Comparison of ENCODE assay signal across 7 cellular contexts in genomic region chr7:113742946-113743431, GRCh38.
DNase-seq lines count a peak whose midpoint lies in the region; TF ChIP-seq lines count a peak whose summit lies in the region.
"Not testable (repeated sequence)": the region's sequence is repeated elsewhere in the genome, so short reads cannot be mapped to it uniquely, and the experiment has no call there.

No MANE protein-coding gene starts in this region.

- not testable (repeated sequence) for TF ChIP-seq CTCF in LNCaP clone FGC (IDR thresholded peaks at IDR 0.05; ENCODE audit: control insufficient read depth, extremely low read depth, insufficient read depth); endodermal cell (conservative IDR thresholded peaks at IDR 0.05); osteocyte (IDR thresholded peaks at IDR 0.05)

- peak overlapping the region; percentile 53 for H3K4me3 ChIP-seq in LNCaP clone FGC (ENCODE audit: low read depth, low read length)
- H3K4me3 ChIP-seq in endodermal cell (ENCODE audit: low read length): not testable (repeated sequence)

- H3K36me3 Mint-ChIP-seq in endodermal cell (ENCODE audit: low read depth); osteocyte (ENCODE audit: unreplicated experiment): not testable (repeated sequence)

- not testable (repeated sequence) for H3K4me1 Mint-ChIP-seq in endodermal cell; osteocyte (ENCODE audit: unreplicated experiment)

- in situ Hi-C loops in SK-MEL-5 (cut with HindIII; ENCODE audit: low pct_unique_long_range_greater_than_20kb, low sequenced_read_pairs): not testable (repeated sequence)

- H3K9me3 Mint-ChIP-seq in endodermal cell: peaks cover 30% of the 10 kb centered on the region
- H3K9me3 Mint-ChIP-seq in osteocyte (ENCODE audit: unreplicated experiment): not testable (repeated sequence)

- H3K27ac Mint-ChIP-seq in endodermal cell (peak overlapping the region; percentile 93), osteocyte (ENCODE audit: unreplicated experiment) (peak overlapping the region; percentile 27)

- H3K27ac ChIP-seq in endodermal cell (ENCODE audit: low read depth, low read length): not testable (repeated sequence)

- 90 to 96% methylated on average over 15 to 29 of the region's 34 CpGs for WGBS in endodermal cell (ENCODE audit: insufficient coverage in 1 of 2, insufficient read length in 1 of 2), 2 experiments

- not testable (repeated sequence) for H3K36me3 ChIP-seq in endodermal cell (ENCODE audit: control insufficient read depth, insufficient read depth, low read length)

- H3K9me3 ChIP-seq in endodermal cell (ENCODE audit: control insufficient read depth, low read length): not testable (repeated sequence)

- H3K27me3 Mint-ChIP-seq in endodermal cell (ENCODE audit: insufficient read depth); osteocyte (ENCODE audit: unreplicated experiment): not testable (repeated sequence)

- H3K4me3 Mint-ChIP-seq in endodermal cell: peak overlapping the region; percentile 71
- peak overlapping the region; percentile 55 for H3K4me3 Mint-ChIP-seq in osteocyte (ENCODE audit: unreplicated experiment)

- not testable (repeated sequence) for H3K4me1 ChIP-seq in endodermal cell (ENCODE audit: control insufficient read depth, insufficient read depth, low read length)

- not testable (repeated sequence) for H3K9ac ChIP-seq in endodermal cell (ENCODE audit: extremely low read depth, low read length, poor library complexity, severe bottlenecking)

- not testable (repeated sequence) for H3K27me3 ChIP-seq in endodermal cell (ENCODE audit: control insufficient read depth, insufficient read depth, low read length, poor library complexity, severe bottlenecking)

- DNase-seq in Daoy (ENCODE audit: low read depth): peak; percentile 9
- peak; percentile 43 for DNase-seq in LNCaP clone FGC (ENCODE audit: low read depth)
- peak; percentile 34 for DNase-seq in NCI-H510A (lab: John Stamatoyannopoulos, UW)
- DNase-seq in SK-MEL-5 (ENCODE audit: low read depth, low spot score): peak; percentile 71
- peak; percentile 86 for DNase-seq in endodermal cell
- peak; percentile 78 for DNase-seq in islet precursor cell
- not testable (repeated sequence) for DNase-seq in osteocyte (ENCODE audit: extremely low spot score, unreplicated experiment)
